22 cellular contexts compared by ENCODE assay signal in the genomic region with DNA sequence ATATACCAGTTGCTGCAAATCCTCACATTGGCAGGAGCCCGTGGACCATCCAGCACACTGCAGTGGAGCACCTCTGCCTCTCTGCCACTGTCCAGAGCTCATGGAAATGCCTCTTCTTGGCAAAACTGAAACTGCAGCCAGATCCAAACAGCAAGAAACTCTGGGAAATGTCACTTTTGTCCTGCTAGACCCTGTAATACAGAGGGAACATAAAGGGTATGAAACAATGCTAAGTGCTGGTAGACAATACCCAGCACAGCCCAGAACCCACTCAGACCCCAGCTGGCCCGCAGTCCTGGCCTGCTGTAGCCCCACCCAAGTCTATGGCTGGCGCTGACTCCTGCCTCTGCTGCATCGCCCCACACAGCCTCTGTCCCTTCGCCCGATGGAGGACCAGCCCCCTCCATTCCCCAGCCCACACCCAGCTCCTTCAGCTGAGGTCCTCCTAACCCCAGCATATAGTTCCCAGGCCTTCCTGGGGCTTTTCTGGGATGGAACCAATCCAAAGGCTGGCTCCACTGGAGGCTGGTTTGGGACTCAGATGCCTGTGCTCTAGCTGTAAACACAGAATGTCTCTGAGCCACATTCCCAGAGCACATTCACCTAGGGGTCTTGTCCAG.
A peak's percentile ranks its signal among the peaks of the same experiment; 100 is the strongest.
DNase-seq lines count a peak whose midpoint lies in the region; ATAC-seq and TF ChIP-seq lines count a peak whose summit lies in the region.
"Had no signal": no experiment of that assay in that cellular context is flagged by ENCODE, and none has a peak within 500 bp of the region (broad histone marks: within the 10 kb centered on the region; RNA-seq: fewer than 3 reads in every experiment).

No MANE protein-coding gene starts in this region.

- H3K36me3 Mint-ChIP-seq in activated T-cell treated with anti-CD3 and anti-CD28 coated beads, Interleukin-2, amount 50 U/mL, for 24 hours (ENCODE audit: low read depth): no peaks in the 10 kb centered on the region
- no peaks in the 10 kb centered on the region for H3K36me3 Mint-ChIP-seq in activated T-cell treated with anti-CD3 and anti-CD28 coated beads, Interleukin-2, amount 50 U/mL, for 72 hours (ENCODE audit: insufficient read depth in 2 of 2)
- no peaks in the 10 kb centered on the region for H3K36me3 Mint-ChIP-seq in neural progenitor cell
- H3K36me3 Mint-ChIP-seq: activated naive CD8-positive, alpha-beta T cell treated with anti-CD3 and anti-CD28 coated beads, Interleukin-2, amount 10 ng/mL, durations not matched to agents 7 days and 5 days; naive thymus-derived CD4-positive, alpha-beta T cell; stimulated activated memory B cell treated with anti-CD40 and anti-IgM and Interleukin-4, amounts not matched to agents 10 μg/mL and 1 μg/mL and 100 μg/mL, for 72 hours had no signal

- no peak overlapping the region for H2AFZ ChIP-seq in neural progenitor cell (replicated peaks)
- H2AFZ ChIP-seq: GM23248 had no signal

- H3K27ac Mint-ChIP-seq in activated T-cell treated with anti-CD3 and anti-CD28 coated beads, Interleukin-2, amount 50 U/mL, for 24 hours: no peak overlapping the region
- H3K27ac Mint-ChIP-seq in activated T-cell treated with anti-CD3 and anti-CD28 coated beads, Interleukin-2, amount 50 U/mL, for 72 hours: no peak overlapping the region
- H3K27ac Mint-ChIP-seq in neural progenitor cell: peak overlapping the region; percentile 79
- H3K27ac Mint-ChIP-seq: activated CD4-positive, alpha-beta T cell treated with anti-CD3 and anti-CD28 coated beads for 36 hours; activated naive CD8-positive, alpha-beta T cell treated with anti-CD3 and anti-CD28 coated beads, Interleukin-2, amount 10 ng/mL, durations not matched to agents 7 days and 5 days; naive thymus-derived CD4-positive, alpha-beta T cell; stimulated activated memory B cell treated with anti-CD40 and anti-IgM and Interleukin-4, amounts not matched to agents 10 μg/mL and 1 μg/mL and 100 μg/mL, for 72 hours had no signal

- TF ChIP-seq POLR2A in upper lobe of left lung (IDR thresholded peaks at IDR 0.05): no peak

- intact Hi-C loops in colonic mucosa (cut with DNase I): no loop called here

- no peaks in the 10 kb centered on the region for H3K79me2 ChIP-seq in neural progenitor cell (ENCODE audit: low read depth)

- H3K9ac ChIP-seq in colonic mucosa (ENCODE audit: low read depth in 2 of 2, low read length in 2 of 2): no peak overlapping the region
- H3K9ac ChIP-seq in neural progenitor cell: no peak overlapping the region
- H3K9ac ChIP-seq: GM23248 had no signal

- H3K27me3 ChIP-seq in colonic mucosa (no peaks in the 10 kb centered on the region), neural progenitor cell (no peaks in the 10 kb centered on the region), upper lobe of left lung (no peaks in the 10 kb centered on the region)

- H3K36me3 ChIP-seq in colonic mucosa (no peaks in the 10 kb centered on the region), neural progenitor cell (no peaks in the 10 kb centered on the region), upper lobe of left lung (no peaks in the 10 kb centered on the region)
- H3K36me3 ChIP-seq: thoracic aorta had no signal

- H3K4me1 Mint-ChIP-seq in activated T-cell treated with anti-CD3 and anti-CD28 coated beads, Interleukin-2, amount 50 U/mL, for 24 hours (ENCODE audit: low read depth): no peaks in the 10 kb centered on the region
- H3K4me1 Mint-ChIP-seq in activated T-cell treated with anti-CD3 and anti-CD28 coated beads, Interleukin-2, amount 50 U/mL, for 72 hours (ENCODE audit: low read depth): no peaks in the 10 kb centered on the region
- H3K4me1 Mint-ChIP-seq in neural progenitor cell: peaks cover 54% of the 10 kb centered on the region
- H3K4me1 Mint-ChIP-seq: activated CD4-positive, alpha-beta T cell treated with anti-CD3 and anti-CD28 coated beads for 36 hours; activated naive CD8-positive, alpha-beta T cell treated with anti-CD3 and anti-CD28 coated beads, Interleukin-2, amount 10 ng/mL, durations not matched to agents 7 days and 5 days; stimulated activated memory B cell treated with anti-CD40 and anti-IgM and Interleukin-4, amounts not matched to agents 10 μg/mL and 1 μg/mL and 100 μg/mL, for 72 hours had no signal

- H3K9me3 ChIP-seq in colonic mucosa (no peaks in the 10 kb centered on the region), neural progenitor cell (ENCODE audit: low read depth) (no peaks in the 10 kb centered on the region), upper lobe of left lung (no peaks in the 10 kb centered on the region)
- H3K9me3 ChIP-seq: thoracic aorta had no signal

- no peak overlapping the region for H3K27ac ChIP-seq in colonic mucosa
- H3K27ac ChIP-seq in neural progenitor cell: no peak overlapping the region
- H3K27ac ChIP-seq in upper lobe of left lung: no peak overlapping the region
- H3K27ac ChIP-seq: GM23248, thoracic aorta had no signal

- H3F3A ChIP-seq in neural progenitor cell (ENCODE audit: low read depth): peaks cover 37% of the 10 kb centered on the region

- peaks cover 4% of the 10 kb centered on the region for H4K20me1 ChIP-seq in neural progenitor cell (ENCODE audit: low read depth)

- no peak for TF ChIP-seq CTCF in colonic mucosa (IDR thresholded peaks at IDR 0.05)
- TF ChIP-seq CTCF in neural progenitor cell (IDR thresholded peaks at IDR 0.05): no peak
- TF ChIP-seq CTCF in upper lobe of left lung (IDR thresholded peaks at IDR 0.05): no peak

- H3K4me3 ChIP-seq in colonic mucosa (no peak overlapping the region), neural progenitor cell (no peak overlapping the region), upper lobe of left lung (no peak overlapping the region)
- H3K4me3 ChIP-seq: GM23248, smooth muscle cell, thoracic aorta had no signal

- TF ChIP-seq EP300 in upper lobe of left lung (IDR thresholded peaks at IDR 0.05): no peak

- 70 to 83% methylated on average over 4 to 6 of the region's 6 CpGs for WGBS in upper lobe of left lung, 2 donors

- H3K4me1 ChIP-seq in colonic mucosa (no peaks in the 10 kb centered on the region), neural progenitor cell (peaks cover 63% of the 10 kb centered on the region), upper lobe of left lung (no peaks in the 10 kb centered on the region)

- no peak overlapping the region for H3K4me3 Mint-ChIP-seq in activated T-cell treated with anti-CD3 and anti-CD28 coated beads, Interleukin-2, amount 50 U/mL, for 24 hours
- H3K4me3 Mint-ChIP-seq in activated T-cell treated with anti-CD3 and anti-CD28 coated beads, Interleukin-2, amount 50 U/mL, for 72 hours: no peak overlapping the region
- H3K4me3 Mint-ChIP-seq in neural progenitor cell: no peak overlapping the region
- H3K4me3 Mint-ChIP-seq: activated CD4-positive, alpha-beta T cell treated with anti-CD3 and anti-CD28 coated beads for 36 hours; activated naive CD8-positive, alpha-beta T cell treated with anti-CD3 and anti-CD28 coated beads, Interleukin-2, amount 10 ng/mL, durations not matched to agents 7 days and 5 days; naive thymus-derived CD4-positive, alpha-beta T cell; stimulated activated memory B cell treated with anti-CD40 and anti-IgM and Interleukin-4, amounts not matched to agents 10 μg/mL and 1 μg/mL and 100 μg/mL, for 72 hours had no signal

- ATAC-seq in activated T-cell treated with anti-CD3 and anti-CD28 coated beads, Interleukin-2, amount 50 U/mL, for 72 hours (replicated peaks in 1 of 2): no peak
- no peak for ATAC-seq in upper lobe of left lung (ENCODE audit: low FRiP score in 2 of 2)
- ATAC-seq in GM21786 (IDR thresholded peaks at IDR 0.05; ENCODE audit: unreplicated experiment): no peak
- ATAC-seq: activated CD4-positive, alpha-beta T cell treated with anti-CD3 and anti-CD28 coated beads for 36 hours; left colon; naive thymus-derived CD4-positive, alpha-beta T cell; stimulated activated memory B cell treated with anti-CD40 and anti-IgM and Interleukin-4, amounts not matched to agents 10 μg/mL and 1 μg/mL and 100 μg/mL, for 72 hours had no signal

- peak overlapping the region; percentile 62 for H3K4me2 ChIP-seq in neural progenitor cell
- H3K4me2 ChIP-seq: smooth muscle cell had no signal

- peak; percentile 2 for DNase-seq in activated T-cell treated with anti-CD3 and anti-CD28 coated beads, Interleukin-2, amount 50 U/mL, for 24 hours
- no peak for DNase-seq in activated T-cell treated with anti-CD3 and anti-CD28 coated beads, Interleukin-2, amount 50 U/mL, for 72 hours
- DNase-seq in colonic mucosa (peak; percentile 6), neural progenitor cell (ENCODE audit: low spot score) (peak; percentile 13), upper lobe of left lung (peak; percentile 13 to 34), NCI-H2171 treated with DMSO at 0.1 percent for 48 hours (lab: John Stamatoyannopoulos, UW) (no peak), T-helper 2 cell (no peak)
- DNase-seq: activated CD4-positive, alpha-beta T cell treated with anti-CD3 and anti-CD28 coated beads for 36 hours; activated effector memory CD4-positive, alpha-beta T cell treated with Interleukin-2 at 50 U/mL for 16 hours; activated naive CD8-positive, alpha-beta T cell treated with anti-CD3 and anti-CD28 coated beads, Interleukin-2, amount 10 ng/mL, durations not matched to agents 7 days and 5 days; left colon; NCI-H1092; NCI-H2029 treated with DMSO at 0.1 percent for 48 hours; NCI-H345; SHP77; T-helper 1 cell had no signal

- no peaks in the 10 kb centered on the region for H3K27me3 Mint-ChIP-seq in activated T-cell treated with anti-CD3 and anti-CD28 coated beads, Interleukin-2, amount 50 U/mL, for 24 hours
- no peaks in the 10 kb centered on the region for H3K27me3 Mint-ChIP-seq in activated T-cell treated with anti-CD3 and anti-CD28 coated beads, Interleukin-2, amount 50 U/mL, for 72 hours (ENCODE audit: low read depth)
- H3K27me3 Mint-ChIP-seq in neural progenitor cell (ENCODE audit: insufficient read depth, low read depth): peaks cover 26% of the 10 kb centered on the region
- H3K27me3 Mint-ChIP-seq: activated CD4-positive, alpha-beta T cell treated with anti-CD3 and anti-CD28 coated beads for 36 hours had no signal

- no peaks in the 10 kb centered on the region for H3K9me3 Mint-ChIP-seq in activated T-cell treated with anti-CD3 and anti-CD28 coated beads, Interleukin-2, amount 50 U/mL, for 24 hours
- no peaks in the 10 kb centered on the region for H3K9me3 Mint-ChIP-seq in activated T-cell treated with anti-CD3 and anti-CD28 coated beads, Interleukin-2, amount 50 U/mL, for 72 hours
- no peaks in the 10 kb centered on the region for H3K9me3 Mint-ChIP-seq in neural progenitor cell
- H3K9me3 Mint-ChIP-seq: activated naive CD8-positive, alpha-beta T cell treated with anti-CD3 and anti-CD28 coated beads, Interleukin-2, amount 10 ng/mL, durations not matched to agents 7 days and 5 days; stimulated activated memory B cell treated with anti-CD40 and anti-IgM and Interleukin-4, amounts not matched to agents 10 μg/mL and 1 μg/mL and 100 μg/mL, for 72 hours had no signal

Comparison
In these comparisons a context has a peak if more than half of its experiments do, and no peak if none do; other contexts are left out.
1. DNase-seq: peak in activated T-cell treated with anti-CD3 and anti-CD28 coated beads, Interleukin-2, amount 50 U/mL, for 24 hours (single experiment), colonic mucosa (single experiment), neural progenitor cell (single experiment) and upper lobe of left lung (2 of 2); none in activated T-cell treated with anti-CD3 and anti-CD28 coated beads, Interleukin-2, amount 50 U/mL, for 72 hours (0 of 2), NCI-H2171 treated with DMSO at 0.1 percent for 48 hours (single experiment) and T-helper 2 cell (0 of 5).